Comparison of ENCODE assay signal across 1 cellular context in genomic region chrX:45632506-45632905, GRCh38.
TF ChIP-seq lines count a peak whose summit lies in the region.

No MANE protein-coding gene starts in this region.

TF ChIP-seq in H1, 55 proteins besides CTCF, POLR2A, EP300 and RAD21 (continued from another document):
- no peak for TF ChIP-seq NANOG (IDR thresholded peaks at IDR 0.05; ENCODE audit: insufficient read depth, low read depth, low read length, poor library complexity, severe bottlenecking)
- no peak for TF ChIP-seq RFX5 (IDR thresholded peaks at IDR 0.05; ENCODE audit: borderline replicate concordance, low read depth, low read length)
- TF ChIP-seq EGR1 (IDR thresholded peaks at IDR 0.05; ENCODE audit: borderline replicate concordance, low read depth, low read length) = no peak
- no peak for TF ChIP-seq KDM4A (IDR thresholded peaks at IDR 0.05; ENCODE audit: low read depth, low read length, severe bottlenecking)
- TF ChIP-seq CHD7 (IDR thresholded peaks at IDR 0.05; ENCODE audit: insufficient replicate concordance, low read length) = no peak
- no peak for TF ChIP-seq NRF1 (IDR thresholded peaks at IDR 0.05; ENCODE audit: low read depth, low read length)
- TF ChIP-seq MAFK (IDR thresholded peaks at IDR 0.05; ENCODE audit: low read depth, low read length) = no peak
- no peak for TF ChIP-seq MAX (IDR thresholded peaks at IDR 0.05)
